In the genomic region with DNA sequence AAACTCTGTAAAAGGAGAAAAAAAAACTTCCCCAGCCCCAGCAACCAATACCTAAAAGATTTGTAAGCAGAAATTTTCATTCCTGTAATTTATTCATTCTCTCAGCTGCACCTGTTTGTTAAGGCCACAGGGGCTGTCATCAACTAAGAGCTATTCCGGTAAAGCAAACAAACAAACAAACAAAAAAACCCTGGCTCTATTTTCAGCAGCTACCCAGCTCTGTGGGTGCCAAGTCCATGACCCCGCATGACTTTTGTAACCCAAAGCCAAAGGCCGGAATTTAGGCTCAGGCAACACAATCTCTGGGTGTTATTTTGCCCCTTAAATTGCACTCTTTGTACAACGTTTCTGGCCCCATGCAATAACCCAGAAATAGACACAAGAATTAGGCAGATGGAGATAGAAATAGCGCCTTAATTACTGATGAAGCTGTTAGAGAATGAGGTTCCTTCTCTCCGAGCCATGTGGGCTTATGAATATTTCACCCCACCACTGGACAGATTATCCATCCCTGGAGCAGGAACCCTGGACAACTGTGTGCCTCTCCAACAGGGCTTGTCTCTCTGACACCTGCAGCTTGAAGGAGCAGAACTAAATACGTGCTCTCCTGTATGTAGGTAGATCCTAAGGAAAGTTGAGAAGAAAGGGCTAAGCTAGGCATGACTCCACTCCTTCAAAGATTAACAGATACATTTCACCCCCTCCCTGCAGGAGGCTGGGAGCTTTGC, we compare ENCODE assay signal across 1 cellular context.
TF ChIP-seq lines count a peak whose summit lies in the region.

No MANE protein-coding gene starts in this region.

TF ChIP-seq in H1, 55 proteins besides CTCF, POLR2A, EP300 and RAD21:
- TF ChIP-seq JUN (IDR thresholded peaks at IDR 0.05; ENCODE audit: low read depth, low read length) (no peak), YY1 (IDR thresholded peaks at IDR 0.05; ENCODE audit: low read depth, low read length) (no peak), CREB1 (IDR thresholded peaks at IDR 0.05) (no peak), NANOG (IDR thresholded peaks at IDR 0.05; ENCODE audit: insufficient read depth, low read depth, low read length, poor library complexity, severe bottlenecking) (no peak), CBX8 (IDR thresholded peaks at IDR 0.05; ENCODE audit: borderline replicate concordance, low read depth, low read length) (no peak), SP2 (IDR thresholded peaks at IDR 0.05; ENCODE audit: low read length) (no peak), NRF1 (IDR thresholded peaks at IDR 0.05; ENCODE audit: low read depth, low read length) (no peak), CEBPB (IDR thresholded peaks at IDR 0.05; ENCODE audit: low read depth, low read length) (no peak), HDAC6 (IDR thresholded peaks at IDR 0.05; ENCODE audit: low read depth, low read length) (no peak), RXRA (IDR thresholded peaks at IDR 0.05; ENCODE audit: insufficient read depth, low read depth, low read length) (no peak), HDAC2 (IDR thresholded peaks at IDR 0.05; ENCODE audit: borderline replicate concordance in 1 of 2, low read depth in 2 of 2, low read length in 2 of 2) (no peak)
